In the genomic region with DNA sequence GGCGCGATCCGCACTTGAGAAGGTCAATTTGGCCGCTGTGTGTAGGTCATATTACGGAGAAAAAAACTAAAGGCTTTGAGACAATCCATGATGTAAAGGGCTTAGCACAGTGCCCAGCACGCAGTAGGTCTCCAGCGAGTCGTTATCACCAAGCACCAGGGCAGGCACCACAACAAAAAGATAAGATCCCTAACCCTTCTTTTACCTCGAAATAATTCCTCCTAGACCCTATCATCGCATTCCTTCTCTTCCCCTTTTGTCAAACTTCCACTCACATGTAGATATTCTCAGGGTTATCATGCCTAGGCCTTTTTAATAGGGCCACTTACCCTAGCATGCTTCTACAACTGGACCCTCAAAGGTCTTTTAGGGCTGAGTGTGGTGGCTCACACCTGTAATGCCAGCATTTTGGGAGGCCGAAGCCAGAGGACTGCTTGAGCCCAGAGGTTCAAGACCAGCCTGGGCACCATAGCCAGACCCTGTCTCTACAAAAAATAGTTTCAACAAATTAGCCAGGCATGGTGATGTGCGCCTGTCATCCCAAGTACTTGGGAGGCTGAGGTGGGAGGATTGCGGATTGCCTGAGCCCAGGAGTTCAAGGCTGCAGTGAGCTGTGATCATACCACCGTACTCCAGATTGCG, we compare ENCODE assay signal across 1 cellular context.
A peak's percentile ranks its signal among the peaks of the same experiment; 100 is the strongest.
TF ChIP-seq lines count a peak whose summit lies in the region.

No MANE protein-coding gene starts in this region.

TF ChIP-seq in K562, 482 proteins besides CTCF, POLR2A, EP300 and RAD21 (continued from another document):
- TF ChIP-seq, protein P1, sequence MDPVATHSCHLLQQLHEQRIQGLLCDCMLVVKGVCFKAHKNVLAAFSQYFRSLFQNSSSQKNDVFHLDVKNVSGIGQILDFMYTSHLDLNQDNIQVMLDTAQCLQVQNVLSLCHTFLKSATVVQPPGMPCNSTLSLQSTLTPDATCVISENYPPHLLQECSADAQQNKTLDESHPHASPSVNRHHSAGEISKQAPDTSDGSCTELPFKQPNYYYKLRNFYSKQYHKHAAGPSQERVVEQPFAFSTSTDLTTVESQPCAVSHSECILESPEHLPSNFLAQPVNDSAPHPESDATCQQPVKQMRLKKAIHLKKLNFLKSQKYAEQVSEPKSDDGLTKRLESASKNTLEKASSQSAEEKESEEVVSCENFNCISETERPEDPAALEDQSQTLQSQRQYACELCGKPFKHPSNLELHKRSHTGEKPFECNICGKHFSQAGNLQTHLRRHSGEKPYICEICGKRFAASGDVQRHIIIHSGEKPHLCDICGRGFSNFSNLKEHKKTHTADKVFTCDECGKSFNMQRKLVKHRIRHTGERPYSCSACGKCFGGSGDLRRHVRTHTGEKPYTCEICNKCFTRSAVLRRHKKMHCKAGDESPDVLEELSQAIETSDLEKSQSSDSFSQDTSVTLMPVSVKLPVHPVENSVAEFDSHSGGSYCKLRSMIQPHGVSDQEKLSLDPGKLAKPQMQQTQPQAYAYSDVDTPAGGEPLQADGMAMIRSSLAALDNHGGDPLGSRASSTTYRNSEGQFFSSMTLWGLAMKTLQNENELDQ (CRISPR knock-in tag; IDR thresholded peaks at IDR 0.05; ENCODE audit: borderline replicate concordance) = no peak
- TF ChIP-seq ZNF121 (CRISPR knock-in tag; conservative IDR thresholded peaks at IDR 0.05) = peak; percentile 97
- no peak for TF ChIP-seq NEUROD1 (IDR thresholded peaks at IDR 0.05; ENCODE audit: borderline replicate concordance, low read depth, low read length, partially characterized antibody)
- TF ChIP-seq ADNP (tag; IDR thresholded peaks at IDR 0.05) = peak; percentile 37; the same call in 1 of the 2 replicates
- no peak for TF ChIP-seq ZSCAN29 (IDR thresholded peaks at IDR 0.05)
- no peak for TF ChIP-seq SRF (CRISPR knock-in tag; IDR thresholded peaks at IDR 0.05)
- TF ChIP-seq MED1 (CRISPR knock-in tag; IDR thresholded peaks at IDR 0.05; ENCODE audit: borderline replicate concordance) = no peak
- TF ChIP-seq ELF2 (CRISPR knock-in tag; IDR thresholded peaks at IDR 0.05) = no peak
- TF ChIP-seq, protein P2, sequence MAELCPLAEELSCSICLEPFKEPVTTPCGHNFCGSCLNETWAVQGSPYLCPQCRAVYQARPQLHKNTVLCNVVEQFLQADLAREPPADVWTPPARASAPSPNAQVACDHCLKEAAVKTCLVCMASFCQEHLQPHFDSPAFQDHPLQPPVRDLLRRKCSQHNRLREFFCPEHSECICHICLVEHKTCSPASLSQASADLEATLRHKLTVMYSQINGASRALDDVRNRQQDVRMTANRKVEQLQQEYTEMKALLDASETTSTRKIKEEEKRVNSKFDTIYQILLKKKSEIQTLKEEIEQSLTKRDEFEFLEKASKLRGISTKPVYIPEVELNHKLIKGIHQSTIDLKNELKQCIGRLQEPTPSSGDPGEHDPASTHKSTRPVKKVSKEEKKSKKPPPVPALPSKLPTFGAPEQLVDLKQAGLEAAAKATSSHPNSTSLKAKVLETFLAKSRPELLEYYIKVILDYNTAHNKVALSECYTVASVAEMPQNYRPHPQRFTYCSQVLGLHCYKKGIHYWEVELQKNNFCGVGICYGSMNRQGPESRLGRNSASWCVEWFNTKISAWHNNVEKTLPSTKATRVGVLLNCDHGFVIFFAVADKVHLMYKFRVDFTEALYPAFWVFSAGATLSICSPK (IDR thresholded peaks at IDR 0.05; ENCODE audit: borderline replicate concordance) = no peak
- no peak for TF ChIP-seq HMG20A (CRISPR knock-in tag; conservative IDR thresholded peaks at IDR 0.05)
- TF ChIP-seq ETV1 (tag; conservative IDR thresholded peaks at IDR 0.05; ENCODE audit: low read depth) = no peak
- no peak for TF ChIP-seq CEBPB (tag; IDR thresholded peaks at IDR 0.05)
- no peak for TF ChIP-seq ZNF583 (CRISPR knock-in tag; IDR thresholded peaks at IDR 0.05)
- no peak for TF ChIP-seq EWSR1 (IDR thresholded peaks at IDR 0.05; ENCODE audit: borderline replicate concordance, low read depth, partially characterized antibody)
- TF ChIP-seq TEAD4 (IDR thresholded peaks at IDR 0.05; ENCODE audit: low read length) = peak; percentile 42; the same call in 1 of the 2 replicates
- no peak for TF ChIP-seq TEAD4 (CRISPR knock-in tag; IDR thresholded peaks at IDR 0.05; ENCODE audit: borderline replicate concordance)
- TF ChIP-seq FOXK1 (CRISPR knock-in tag; IDR thresholded peaks at IDR 0.05; ENCODE audit: borderline replicate concordance) = no peak
- no peak for TF ChIP-seq TSC22D4 (tag; IDR thresholded peaks at IDR 0.05)
- TF ChIP-seq SAFB (IDR thresholded peaks at IDR 0.05; ENCODE audit: borderline replicate concordance, low read depth, low read length) = no peak
- no peak for TF ChIP-seq POLR2AphosphoS2 (IDR thresholded peaks at IDR 0.05; ENCODE audit: low read length)
- TF ChIP-seq ARID1B (IDR thresholded peaks at IDR 0.05) = peak; percentile 77
- no peak for TF ChIP-seq EHMT2 (IDR thresholded peaks at IDR 0.05)
- TF ChIP-seq DNMT1 (IDR thresholded peaks at IDR 0.05) = no peak
- no peak for TF ChIP-seq ZBTB7A (IDR thresholded peaks at IDR 0.05; ENCODE audit: borderline replicate concordance, control insufficient read depth, low read depth, low read length)
- no peak for TF ChIP-seq ZNF384 (IDR thresholded peaks at IDR 0.05; ENCODE audit: low read depth, low read length)
- no peak for TF ChIP-seq COPS2 (conservative IDR thresholded peaks at IDR 0.05)
- no peak for TF ChIP-seq HDAC3 (IDR thresholded peaks at IDR 0.05; ENCODE audit: borderline replicate concordance, partially characterized antibody)
- no peak for TF ChIP-seq ILF3 (IDR thresholded peaks at IDR 0.05; ENCODE audit: borderline replicate concordance)
- no peak for TF ChIP-seq GATAD2A (IDR thresholded peaks at IDR 0.05)
